In genomic region chr1:26432793-26433192, GRCh38 we compare ENCODE assay signal across 8 cellular contexts. TPM values are rescaled to one million over a fixed set of nuclear protein-coding genes. Genes with fewer than 3 reads are reported as not detected.
DNase-seq lines count a peak whose midpoint lies in the region; ATAC-seq, FAIRE-seq and TF ChIP-seq lines count a peak whose summit lies in the region.

No MANE protein-coding gene starts in this region.

- peaks cover 11 to 28% of the 10 kb centered on the region in 2 donors for H3K4me1 ChIP-seq in adrenal gland (replicated peaks in 1 of 2)
- peaks cover 25% of the 10 kb centered on the region for H3K4me1 ChIP-seq in HepG2 (ENCODE audit: insufficient read depth, low read length)

- H4K20me1 ChIP-seq in HepG2 (ENCODE audit: insufficient read depth, low read length), result no peaks in the 10 kb centered on the region

- no peaks in the 10 kb centered on the region for H3K27me3 ChIP-seq in adrenal gland
- peaks cover 0 to 4% of the 10 kb centered on the region in 2 experiments; a peak in 1 of 5 replicates for H3K27me3 ChIP-seq in HepG2 (ENCODE audit: control insufficient read depth in 1 of 2, insufficient read depth in 2 of 2, low read length in 2 of 2)

- H3K27ac Mint-ChIP-seq in activated CD4-positive, alpha-beta T cell treated with anti-CD3 and anti-CD28 coated beads for 36 hours, result peak overlapping the region; percentile 92

- intact Hi-C loops in activated CD4-positive, alpha-beta T cell treated with anti-CD3 and anti-CD28 coated beads for 36 hours (cut with DNase I, micrococcal nuclease), result loop anchor here (1.0 to 2.0 kb wide), 11 partner anchors 40 to 433 kb away; partner anchors contain the start of genes HMGN2 (in 2 of the 2), CEP85 (in 1 of the 2), PDIK1L (in 1 of the 2) and UBXN11 (in 1 of the 2)
- intact Hi-C loops in adrenal gland (cut with DNase I), result no loop called here
- intact Hi-C loops in HepG2 (cut with micrococcal nuclease; ENCODE audit: unreplicated experiment), result no loop called here

- DNase-seq in activated CD4-positive, alpha-beta T cell treated with anti-CD3 and anti-CD28 coated beads for 36 hours, result no peak
- DNase-seq in activated CD4-positive, alpha-beta T cell treated with anti-CD3 and anti-CD28 coated beads for 1 hour, result no peak
- DNase-seq in adrenal gland (peak in 1 of 7 donors; percentile 45), HepG2 (ENCODE audit: low spot score) (no peak)

- H3K4me3 ChIP-seq in adrenal gland (peak overlapping the region in 3 of 4 donors; percentile 30 to 70 (median 60)), HepG2 (replicated peaks in 1 of 3; ENCODE audit: insufficient read depth in 1 of 3, low read depth in 2 of 3, low read length in 3 of 3) (peak overlapping the region; percentile 75 to 97 (median 84))

- H3K4me1 Mint-ChIP-seq in activated CD4-positive, alpha-beta T cell treated with anti-CD3 and anti-CD28 coated beads for 36 hours, result peaks cover 17% of the 10 kb centered on the region

- TF ChIP-seq EP300 in HepG2 (IDR thresholded peaks at IDR 0.05; ENCODE audit: low read depth in 2 of 2, low read length in 2 of 2), result no peak
- TF ChIP-seq EP300 in HepG2 (CRISPR knock-in tag; IDR thresholded peaks at IDR 0.05; ENCODE audit: borderline replicate concordance), result no peak

- TF ChIP-seq POLR2A in adrenal gland (IDR thresholded peaks at IDR 0.05) (no peak), HepG2 (IDR thresholded peaks at IDR 0.05; ENCODE audit: insufficient read depth in 1 of 2, low read depth in 2 of 2, low read length in 2 of 2) (no peak)

- POLR2A ChIA-PET in activated CD4-positive, alpha-beta T cell treated with anti-CD3 and anti-CD28 coated beads for 36 hours (lab: Charles Lee), result interaction anchor here (1.0 to 1.1 kb wide), 3 partner anchors 39 to 124 kb away, joined by 3 to 8 read pairs (median 3); partner anchors contain the start of gene HMGN2
- POLR2A ChIA-PET in HepG2 (lab: Yijun Ruan, JAX), result interaction anchor here (0.9 to 1.3 kb wide), 10 partner anchors 11 to 263 kb away, joined by 3 to 16 read pairs (median 4); partner anchors contain the start of genes HMGN2, RPS6KA1 and ZNF593

- ATAC-seq in activated CD4-positive, alpha-beta T cell treated with anti-CD3 and anti-CD28 coated beads for 36 hours, result no peak
- ATAC-seq in HepG2, result no peak
- ATAC-seq in GM21515 (IDR thresholded peaks at IDR 0.05; ENCODE audit: unreplicated experiment), result no peak
- ATAC-seq in GM21381 (IDR thresholded peaks at IDR 0.05; ENCODE audit: unreplicated experiment), result no peak
- no peak for ATAC-seq in GM21360 (IDR thresholded peaks at IDR 0.05; ENCODE audit: unreplicated experiment)

- CTCF ChIA-PET in activated CD4-positive, alpha-beta T cell treated with anti-CD3 and anti-CD28 coated beads for 36 hours (lab: Charles Lee), result interaction anchor here (0.5 to 4.1 kb wide), 19 partner anchors 12 to 288 kb away, joined by 3 to 29 read pairs (median 5); partner anchors contain the start of genes CEP85, HMGN2, RPS6KA1 and ZNF593
- CTCF ChIA-PET in HepG2 (lab: Yijun Ruan, JAX; ENCODE audit: low intra/inter-chr PET ratio, low total read pairs), result no interaction called here

- no peaks in the 10 kb centered on the region for H3K27me3 Mint-ChIP-seq in activated CD4-positive, alpha-beta T cell treated with anti-CD3 and anti-CD28 coated beads for 36 hours

- TF ChIP-seq RAD21 in HepG2 (CRISPR knock-in tag; IDR thresholded peaks at IDR 0.05), result no peak

- H3K4me2 ChIP-seq in HepG2 (ENCODE audit: low read depth, low read length), result peak overlapping the region; percentile 91

- H3K4me3 Mint-ChIP-seq in activated CD4-positive, alpha-beta T cell treated with anti-CD3 and anti-CD28 coated beads for 36 hours, result peak overlapping the region; percentile 92

- H3K79me2 ChIP-seq in HepG2 (ENCODE audit: insufficient read depth, low read length), result peaks cover 11% of the 10 kb centered on the region

- TF ChIP-seq CTCF in adrenal gland (IDR thresholded peaks at IDR 0.05) (no peak), HepG2 (CRISPR knock-in tag; IDR thresholded peaks at IDR 0.05) (no peak)

- peak overlapping the region in 3 of 5 donors; percentile 30 to 74 (median 72) for H3K27ac ChIP-seq in adrenal gland
- H3K27ac ChIP-seq in HepG2 (ENCODE audit: extremely low read length, insufficient read depth, low read length), result peak overlapping the region; percentile 58
- peak overlapping the region; percentile 71 for H3K27ac ChIP-seq in temporal lobe (ENCODE audit: low read depth, low read length)

- H2AFZ ChIP-seq in HepG2 (ENCODE audit: low read length), result peak overlapping the region; percentile 79

- no peaks in the 10 kb centered on the region for H3K9me3 Mint-ChIP-seq in activated CD4-positive, alpha-beta T cell treated with anti-CD3 and anti-CD28 coated beads for 36 hours (ENCODE audit: low read depth)

- peak overlapping the region; percentile 87 for H3K9ac ChIP-seq in HepG2 (ENCODE audit: insufficient read depth, low read depth, low read length)

- H3K9me3 ChIP-seq in adrenal gland (replicated peaks in 1 of 3) (no peaks in the 10 kb centered on the region), HepG2 (ENCODE audit: low read length) (no peaks in the 10 kb centered on the region)

- peaks cover 8% of the 10 kb centered on the region for H3K36me3 Mint-ChIP-seq in activated CD4-positive, alpha-beta T cell treated with anti-CD3 and anti-CD28 coated beads for 36 hours (ENCODE audit: low read depth)

- 40 to 53% (median 45%) methylated on average over 3 of the region's 3 CpGs for WGBS in adrenal gland, 4 donors
- WGBS in HepG2 (ENCODE audit: low lambda C conversion rate), result 14% methylated on average over 3 of the region's 3 CpGs

- no TSS peak for BruUV-seq in HepG2 (replicated peaks; lab: Mats Ljungman, UMichigan)

- no peak for FAIRE-seq in HepG2 (lab: Jason Lieb, UNC)

- peaks cover 0 to 19% of the 10 kb centered on the region in 2 donors for H3K36me3 ChIP-seq in adrenal gland (replicated peaks in 1 of 2)
- H3K36me3 ChIP-seq in HepG2 (replicated peaks in 1 of 2; ENCODE audit: control insufficient read depth in 1 of 2, insufficient read depth in 2 of 2, low read length in 2 of 2), result peaks cover 4 to 12% of the 10 kb centered on the region in 2 experiments; a peak in 3 of 5 replicates

- in situ Hi-C loops in HepG2 (cut with HindIII; ENCODE audit: extremely low pct_ligation_motif_present, low pct_unique_long_range_greater_than_20kb), result no loop called here

RNA-seq across cellular contexts. Expression of gene DHDDS, which starts 0.7 kb away (rescaled TPM):
- 10 to 100 TPM; 34.1 to 40.7 TPM for total RNA-seq in activated CD4-positive, alpha-beta T cell treated with anti-CD3 and anti-CD28 coated beads for 36 hours
- 10 to 100 TPM; 33.2 to 64.9 (median 43.7) TPM for total RNA-seq in adrenal gland
- polyA plus RNA-seq in adrenal gland, result 10 to 100 TPM; 24.0 to 77.2 (median 31.5) TPM
- 26.5 and 28.3 TPM in 2 replicates for total RNA-seq in HepG2 (2016; rRNA removed; fragmentation: Illumina TruSeq; extraction: Trizol)
- total RNA-seq in HepG2 (2016; cell fraction: cytosol; rRNA removed; fragmentation: Illumina TruSeq; extraction: Trizol; ENCODE audit: low read depth), result 7.6 and 8.2 TPM in 2 replicates
- 25.2 and 29.1 TPM in 2 replicates for total RNA-seq in HepG2 (2016; cell fraction: insoluble cytoplasmic fraction; rRNA removed; fragmentation: Illumina TruSeq; extraction: Trizol)
- total RNA-seq in HepG2 (2016; cell fraction: membrane; rRNA removed; fragmentation: Illumina TruSeq; extraction: Trizol), result 8.7 and 10.1 TPM in 2 replicates
- total RNA-seq in HepG2 (2016; cell fraction: nucleus; rRNA removed; fragmentation: Illumina TruSeq; extraction: Trizol), result 24.6 and 27.6 TPM in 2 replicates
- polyA plus RNA-seq in HepG2 (2011; rRNA removed), result 18.3 and 18.9 TPM in 2 replicates
- 16.7 and 17.2 TPM in 2 replicates for polyA plus RNA-seq in HepG2 (2011; cell fraction: cytosol; rRNA removed)
- 34.7 and 40.5 TPM in 2 replicates for polyA plus RNA-seq in HepG2 (2011; cell fraction: nucleus; rRNA removed)
- 15.5 and 18.2 TPM in 2 replicates for polyA plus RNA-seq in HepG2 (2012)
- 2.9 TPM in 2 replicates for polyA plus RNA-seq in HepG2 (2016; cell fraction: cytosol; fragmentation: Illumina TruSeq; extraction: Trizol; ENCODE audit: low read depth)
- polyA plus RNA-seq in HepG2 (2016; cell fraction: insoluble cytoplasmic fraction; fragmentation: Illumina TruSeq; extraction: Trizol; ENCODE audit: low read depth), result 21.6 and 26.2 TPM in 2 replicates
- 5.2 and 5.5 TPM in 2 replicates for polyA plus RNA-seq in HepG2 (2016; cell fraction: membrane; fragmentation: Illumina TruSeq; extraction: Trizol; ENCODE audit: low read depth)
- 36.9 and 42.9 TPM in 2 replicates for polyA plus RNA-seq in HepG2 (2016; cell fraction: nucleus; fragmentation: Illumina TruSeq; extraction: Trizol; ENCODE audit: insufficient read depth, low read depth)
- 29.3 and 39.0 TPM in 2 replicates for polyA minus RNA-seq in HepG2 (2011; rRNA and poly(A)+ RNA removed; ENCODE audit: low replicate concordance)
- polyA minus RNA-seq in HepG2 (2011; cell fraction: cytosol; rRNA and poly(A)+ RNA removed), result 9.5 and 12.6 TPM in 2 replicates
- 49.0 and 50.6 TPM in 2 replicates for polyA minus RNA-seq in HepG2 (2011; cell fraction: nucleus; rRNA and poly(A)+ RNA removed)
- total RNA-seq in temporal lobe, result 19.2 TPM

RNA-seq across cellular contexts. Expression of gene LIN28A, which starts 22.2 kb away (rescaled TPM):
- total RNA-seq in activated CD4-positive, alpha-beta T cell treated with anti-CD3 and anti-CD28 coated beads for 36 hours, result not detected
- total RNA-seq in adrenal gland, result 1 to 10 TPM in 1 of 8 donors, under 1 TPM in 2, not detected in 5; 0.23 to 1.2 (median 0.72) TPM
- polyA plus RNA-seq in adrenal gland, result not detected
- total RNA-seq in HepG2 (2016; rRNA removed; fragmentation: Illumina TruSeq; extraction: Trizol), result 0.04 TPM in 1 of 2 replicates, not detected in the other
- not detected in 2 replicates for total RNA-seq in HepG2 (2016; cell fraction: cytosol; rRNA removed; fragmentation: Illumina TruSeq; extraction: Trizol; ENCODE audit: low read depth)
- total RNA-seq in HepG2 (2016; cell fraction: insoluble cytoplasmic fraction; rRNA removed; fragmentation: Illumina TruSeq; extraction: Trizol), result 0.02 TPM in 1 of 2 replicates, not detected in the other
- not detected in 2 replicates for total RNA-seq in HepG2 (2016; cell fraction: membrane; rRNA removed; fragmentation: Illumina TruSeq; extraction: Trizol)
- not detected in 2 replicates for total RNA-seq in HepG2 (2016; cell fraction: nucleus; rRNA removed; fragmentation: Illumina TruSeq; extraction: Trizol)
- 0.01 TPM in 1 of 2 replicates, not detected in the other for polyA plus RNA-seq in HepG2 (2011; rRNA removed)
- 0.01 TPM in 1 of 2 replicates, not detected in the other for polyA plus RNA-seq in HepG2 (2011; cell fraction: cytosol; rRNA removed)
- 0.05 and 0.07 TPM in 2 replicates for polyA plus RNA-seq in HepG2 (2011; cell fraction: nucleus; rRNA removed)
- 0.05 TPM in 1 of 2 replicates, not detected in the other for polyA plus RNA-seq in HepG2 (2012)
- polyA plus RNA-seq in HepG2 (2016; cell fraction: cytosol; fragmentation: Illumina TruSeq; extraction: Trizol; ENCODE audit: low read depth), result not detected in 2 replicates
- not detected in 2 replicates for polyA plus RNA-seq in HepG2 (2016; cell fraction: insoluble cytoplasmic fraction; fragmentation: Illumina TruSeq; extraction: Trizol; ENCODE audit: low read depth)
- not detected in 2 replicates for polyA plus RNA-seq in HepG2 (2016; cell fraction: membrane; fragmentation: Illumina TruSeq; extraction: Trizol; ENCODE audit: low read depth)
- not detected in 2 replicates for polyA plus RNA-seq in HepG2 (2016; cell fraction: nucleus; fragmentation: Illumina TruSeq; extraction: Trizol; ENCODE audit: insufficient read depth, low read depth)
- 0.04 TPM in 1 of 2 replicates, not detected in the other for polyA minus RNA-seq in HepG2 (2011; rRNA and poly(A)+ RNA removed; ENCODE audit: low replicate concordance)
- polyA minus RNA-seq in HepG2 (2011; cell fraction: cytosol; rRNA and poly(A)+ RNA removed), result not detected in 2 replicates
- not detected in 2 replicates for polyA minus RNA-seq in HepG2 (2011; cell fraction: nucleus; rRNA and poly(A)+ RNA removed)
- total RNA-seq in temporal lobe, result not detected

RNA-seq across cellular contexts. Expression of gene HMGN2, which starts 39.4 kb away (rescaled TPM):
- 100 to 1,000 TPM; 660 to 867 TPM for total RNA-seq in activated CD4-positive, alpha-beta T cell treated with anti-CD3 and anti-CD28 coated beads for 36 hours
- 100 to 1,000 TPM; 118 to 390 (median 289) TPM for total RNA-seq in adrenal gland
- 100 to 1,000 TPM; 313 to 415 (median 404) TPM for polyA plus RNA-seq in adrenal gland
- 343 and 366 TPM in 2 replicates for total RNA-seq in HepG2 (2016; rRNA removed; fragmentation: Illumina TruSeq; extraction: Trizol)
- 106 and 134 TPM in 2 replicates for total RNA-seq in HepG2 (2016; cell fraction: cytosol; rRNA removed; fragmentation: Illumina TruSeq; extraction: Trizol; ENCODE audit: low read depth)
- total RNA-seq in HepG2 (2016; cell fraction: insoluble cytoplasmic fraction; rRNA removed; fragmentation: Illumina TruSeq; extraction: Trizol), result 330 and 394 TPM in 2 replicates
- 252 and 289 TPM in 2 replicates for total RNA-seq in HepG2 (2016; cell fraction: membrane; rRNA removed; fragmentation: Illumina TruSeq; extraction: Trizol)
- 211 and 250 TPM in 2 replicates for total RNA-seq in HepG2 (2016; cell fraction: nucleus; rRNA removed; fragmentation: Illumina TruSeq; extraction: Trizol)
- polyA plus RNA-seq in HepG2 (2011; rRNA removed), result 40.5 and 63.4 TPM in 2 replicates
- polyA plus RNA-seq in HepG2 (2011; cell fraction: cytosol; rRNA removed), result 39.3 and 41.3 TPM in 2 replicates
- 64.0 and 72.1 TPM in 2 replicates for polyA plus RNA-seq in HepG2 (2011; cell fraction: nucleus; rRNA removed)
- 76.3 and 137 TPM in 2 replicates for polyA plus RNA-seq in HepG2 (2012)
- 124 and 165 TPM in 2 replicates for polyA plus RNA-seq in HepG2 (2016; cell fraction: cytosol; fragmentation: Illumina TruSeq; extraction: Trizol; ENCODE audit: low read depth)
- polyA plus RNA-seq in HepG2 (2016; cell fraction: insoluble cytoplasmic fraction; fragmentation: Illumina TruSeq; extraction: Trizol; ENCODE audit: low read depth), result 554 and 565 TPM in 2 replicates
- polyA plus RNA-seq in HepG2 (2016; cell fraction: membrane; fragmentation: Illumina TruSeq; extraction: Trizol; ENCODE audit: low read depth), result 241 and 288 TPM in 2 replicates
- polyA plus RNA-seq in HepG2 (2016; cell fraction: nucleus; fragmentation: Illumina TruSeq; extraction: Trizol; ENCODE audit: insufficient read depth, low read depth), result 428 and 433 TPM in 2 replicates
- 13.9 and 49.7 TPM in 2 replicates for polyA minus RNA-seq in HepG2 (2011; rRNA and poly(A)+ RNA removed; ENCODE audit: low replicate concordance)
- 13.2 and 16.1 TPM in 2 replicates for polyA minus RNA-seq in HepG2 (2011; cell fraction: cytosol; rRNA and poly(A)+ RNA removed)
- 61.7 and 80.5 TPM in 2 replicates for polyA minus RNA-seq in HepG2 (2011; cell fraction: nucleus; rRNA and poly(A)+ RNA removed)
- 191 TPM for total RNA-seq in temporal lobe

Comparison
In these comparisons a context has a peak if more than half of its experiments do, and no peak if none do; other contexts are left out.
1. intact Hi-C loops: an anchor here in activated CD4-positive, alpha-beta T cell treated with anti-CD3 and anti-CD28 coated beads for 36 hours (1.0 to 2.0 kb wide); none called in adrenal gland and HepG2.